ENCODE assay signal across 8 cellular contexts in the genomic region with DNA sequence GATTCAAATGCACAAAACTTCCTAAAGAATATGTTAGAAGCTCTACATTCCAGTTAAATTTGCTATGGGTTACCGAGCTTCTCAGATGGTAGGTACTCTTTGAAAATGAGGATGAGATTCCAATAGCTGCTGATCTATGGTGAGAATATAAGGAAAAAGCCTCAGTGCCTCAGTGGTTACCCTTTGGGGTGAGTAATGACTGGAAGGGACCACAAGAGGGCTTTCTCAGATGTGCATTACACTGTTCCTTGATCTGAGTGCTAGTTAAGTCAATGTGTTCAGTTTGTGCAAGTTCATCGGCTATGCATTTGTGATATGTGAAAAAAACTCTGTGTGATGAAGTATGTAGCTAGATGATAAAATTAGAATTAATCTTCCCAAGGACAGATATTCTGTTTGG. TPM values are rescaled to one million over a fixed set of nuclear protein-coding genes. Genes with fewer than 3 reads are reported as not detected.
DNase-seq lines count a peak whose midpoint lies in the region; ATAC-seq and TF ChIP-seq lines count a peak whose summit lies in the region.

No MANE protein-coding gene starts in this region.

- intact Hi-C loops in transverse colon (cut with DNase I; ENCODE audit: low total_unique reads), result no loop called here

- no peak for TF ChIP-seq EP300 in transverse colon (IDR thresholded peaks at IDR 0.05; ENCODE audit: low read depth)

- in situ Hi-C loops in transverse colon (cut with MboI; ENCODE audit: low pct_ligation_motif_present in 1 of 4, low pct_unique_long_range_greater_than_20kb in 1 of 4, low sequenced_read_pairs in 3 of 4), result no loop called here

- CTCF ChIA-PET in AG04450 (lab: Charles Lee) (interaction anchor here (0.5 to 3.8 kb wide), 15 partner anchors 9 to 1423 kb away, joined by 3 to 53 read pairs (median 5); no protein-coding TSS in a partner anchor), RWPE1 (lab: Yijun Ruan, JAX) (interaction anchor here (0.6 to 0.8 kb wide), 5 partner anchors 12 to 387 kb away, joined by 3 to 6 read pairs (median 3); no protein-coding TSS in a partner anchor)

- WGBS in transverse colon (ENCODE audit: low coverage in 1 of 2), 2 donors, result 30 to 47% methylated on average over 1 to 2 of the region's 2 CpGs

- no peak for TF ChIP-seq POLR2A in transverse colon (IDR thresholded peaks at IDR 0.05)

- H3K4me1 ChIP-seq in transverse colon, result peaks cover 3 to 22% (median 16%) of the 10 kb centered on the region in 4 donors

- no peak overlapping the region for H3K4me3 ChIP-seq in AG04450 (ENCODE audit: low read depth, low read length)
- no peak overlapping the region for H3K4me3 ChIP-seq in GM12875 (ENCODE audit: low read depth, low read length)
- no peak overlapping the region for H3K4me3 ChIP-seq in foreskin fibroblast (ENCODE audit: low read depth in 1 of 2, low read length in 2 of 2)
- no peak overlapping the region for H3K4me3 ChIP-seq in transverse colon

- H3K9me3 ChIP-seq in AG04450 (ENCODE audit: control insufficient read depth, insufficient read depth, low read length), result no peaks in the 10 kb centered on the region; the same call in 1 of the 2 replicates
- no peaks in the 10 kb centered on the region for H3K9me3 ChIP-seq in transverse colon

- DNase-seq in AG04450 (ENCODE audit: low read depth, low spot score) (no peak), RWPE1 (ENCODE audit: low spot score) (peak; percentile 37), foreskin fibroblast (peak in 1 of 2 donors; percentile 47), transverse colon (no peak)
- DNase-seq in activated CD8-positive, alpha-beta memory T cell treated with anti-CD3 and anti-CD28 coated beads for 24 hours, result no peak
- DNase-seq in stimulated activated CD4-positive, alpha-beta T cell treated with anti-CD3 and anti-CD28 coated beads, Interleukin-2, amount 100 ng/mL, for 48 hours, result no peak

- peak; percentile 40 for ATAC-seq in HG03354 (IDR thresholded peaks at IDR 0.05; ENCODE audit: poor library complexity, severe bottlenecking, unreplicated experiment)

- H3K36me3 ChIP-seq in transverse colon, result no peaks in the 10 kb centered on the region

- H3K27ac ChIP-seq in AG04450 (ENCODE audit: low read depth, low read length) (no peak overlapping the region), RWPE1 (no peak overlapping the region), transverse colon (no peak overlapping the region)

- POLR2A ChIA-PET in AG04450 (lab: Yijun Ruan, JAX) (no interaction called here), RWPE1 (lab: Yijun Ruan, JAX; ENCODE audit: low non-redundant PET) (no interaction called here)

- TF ChIP-seq CTCF in AG04450 (IDR thresholded peaks at IDR 0.05; ENCODE audit: low read depth, low read length) (peak; percentile 68), GM12875 (IDR thresholded peaks at IDR 0.05; ENCODE audit: borderline replicate concordance, insufficient read depth, low read depth, low read length) (peak; percentile 64), RWPE1 (conservative IDR thresholded peaks at IDR 0.05; ENCODE audit: low read depth) (peak; percentile 52), foreskin fibroblast (IDR thresholded peaks at IDR 0.05; ENCODE audit: low read depth, low read length) (peak; percentile 62), transverse colon (IDR thresholded peaks at IDR 0.05) (peak in 2 of 5 experiments; percentile 25 to 26)

- peaks cover 54% of the 10 kb centered on the region for H3K27me3 ChIP-seq in AG04450 (ENCODE audit: control insufficient read depth, insufficient read depth, low read length)
- H3K27me3 ChIP-seq in transverse colon, result peaks cover 54% of the 10 kb centered on the region

RNA-seq across cellular contexts. Expression of a gene that starts 3.5 kb away (rescaled TPM):
- polyA plus RNA-seq in AG04450 (2011; rRNA removed), result 0.24 and 0.66 TPM in 2 replicates
- 0.43 and 0.64 TPM in 2 replicates for polyA minus RNA-seq in AG04450 (2011; rRNA and poly(A)+ RNA removed)
- total RNA-seq in transverse colon, result 1 to 10 TPM in 3 of 4 donors, under 1 TPM in 1; 0.60 to 2.5 (median 1.8) TPM
